In the genomic region with DNA sequence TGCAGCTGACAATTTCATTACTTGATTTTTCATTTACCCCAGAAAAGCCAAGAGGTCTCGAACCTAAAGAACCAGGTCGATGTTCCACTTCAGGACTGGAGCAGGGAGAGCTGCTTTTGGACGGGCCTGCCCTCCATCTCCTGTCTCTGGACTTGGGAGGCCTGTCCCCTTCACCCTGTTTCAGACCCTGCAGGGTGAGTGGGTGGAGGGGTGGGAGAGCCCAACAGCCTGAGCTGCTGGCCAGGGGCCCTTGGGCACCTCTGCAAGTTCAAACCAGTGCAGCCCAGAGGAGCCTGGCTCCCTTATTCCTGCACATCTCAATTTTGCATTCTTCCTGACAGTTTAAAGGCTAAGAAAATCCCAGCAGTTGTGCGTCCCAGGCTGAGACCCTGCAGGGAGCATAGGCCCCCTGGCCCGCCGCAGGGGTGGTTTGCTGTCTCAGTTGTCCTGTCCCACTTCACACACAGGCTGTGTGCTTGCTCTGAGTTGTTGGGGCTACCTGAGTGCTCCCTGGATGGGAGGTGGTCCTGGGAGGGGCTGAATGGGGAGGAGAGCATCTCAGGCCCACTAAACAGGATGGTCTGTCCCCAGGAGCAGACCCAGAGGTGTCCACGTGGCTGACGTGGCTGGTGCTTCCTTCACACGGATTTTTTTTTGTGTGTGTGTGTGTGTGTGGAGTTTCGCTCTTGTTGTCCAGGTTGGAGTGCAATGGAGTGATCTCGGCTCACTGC, we compare ENCODE assay signal across 20 cellular contexts.
"Had no signal": no experiment of that assay in that cellular context is flagged by ENCODE, and none has a peak within 500 bp of the region (broad histone marks: within the 10 kb centered on the region; RNA-seq: fewer than 3 reads in every experiment).

No MANE protein-coding gene starts in this region.

- H3K27ac Mint-ChIP-seq: activated CD8-positive, alpha-beta T cell treated with anti-CD3 and anti-CD28 coated beads, Interleukin-2, amount 10 ng/mL, durations not matched to agents 7 days and 5 days; activated naive CD4-positive, alpha-beta T cell treated with anti-CD3 and anti-CD28 coated beads, Interleukin-2, amount 10 ng/mL, durations not matched to agents 7 days and 5 days; activated T-helper 17 cell treated with anti-CD3 and anti-CD28 coated beads, Interleukin-2, amount 50 U/mL, for 72 hours; naive thymus-derived CD4-positive, alpha-beta T cell; stimulated activated memory B cell treated with anti-CD40 and anti-IgM and Interleukin-4, amounts not matched to agents 10 μg/mL and 1 μg/mL and 100 μg/mL, for 72 hours had no signal

- H3K27me3 ChIP-seq: ascending aorta, uterus had no signal

- H3K9me3 Mint-ChIP-seq: activated naive CD4-positive, alpha-beta T cell treated with anti-CD3 and anti-CD28 coated beads, Interleukin-2, amount 10 ng/mL, durations not matched to agents 7 days and 5 days; activated T-helper 17 cell treated with anti-CD3 and anti-CD28 coated beads, Interleukin-2, amount 50 U/mL, for 72 hours; stimulated activated memory B cell treated with anti-CD40 and anti-IgM and Interleukin-4, amounts not matched to agents 10 μg/mL and 1 μg/mL and 100 μg/mL, for 72 hours had no signal

- H3K36me3 ChIP-seq: ascending aorta, breast epithelium, gastroesophageal sphincter, heart right ventricle, uterus had no signal

- H3K9me3 ChIP-seq: ascending aorta, breast epithelium, gastroesophageal sphincter, heart right ventricle, mucosa of descending colon, SK-N-SH, uterus had no signal

- H3K4me1 Mint-ChIP-seq: activated naive CD4-positive, alpha-beta T cell treated with anti-CD3 and anti-CD28 coated beads, Interleukin-2, amount 10 ng/mL, durations not matched to agents 7 days and 5 days; activated T-helper 17 cell treated with anti-CD3 and anti-CD28 coated beads, Interleukin-2, amount 50 U/mL, for 72 hours; stimulated activated memory B cell treated with anti-CD40 and anti-IgM and Interleukin-4, amounts not matched to agents 10 μg/mL and 1 μg/mL and 100 μg/mL, for 72 hours had no signal

- H3K36me3 Mint-ChIP-seq: activated naive CD4-positive, alpha-beta T cell treated with anti-CD3 and anti-CD28 coated beads, Interleukin-2, amount 10 ng/mL, durations not matched to agents 7 days and 5 days; naive thymus-derived CD4-positive, alpha-beta T cell; stimulated activated memory B cell treated with anti-CD40 and anti-IgM and Interleukin-4, amounts not matched to agents 10 μg/mL and 1 μg/mL and 100 μg/mL, for 72 hours had no signal

- H3K27ac ChIP-seq: ascending aorta, breast epithelium, gastroesophageal sphincter, heart right ventricle, uterus, VCaP had no signal

- DNase-seq: activated CD4-positive, alpha-beta T cell treated with anti-CD3 and anti-CD28 coated beads for 1 hour; activated CD8-positive, alpha-beta T cell treated with anti-CD3 and anti-CD28 coated beads, Interleukin-2, amount 10 ng/mL, durations not matched to agents 7 days and 5 days; activated naive CD4-positive, alpha-beta T cell treated with anti-CD3 and anti-CD28 coated beads, Interleukin-2, amount 10 ng/mL, durations not matched to agents 7 days and 5 days; activated T-cell treated with anti-CD3 and anti-CD28 coated beads for 4 hours; erythroblast; heart right ventricle; left colon; mucosa of descending colon; SK-N-SH; stimulated activated CD4-positive, alpha-beta T cell treated with anti-CD3 and anti-CD28 coated beads, Interleukin-12 subunit alpha, Interleukin-12 subunit beta, amount 100 ng/mL, for 4 hours; T-helper 1 cell; T1000; uterus had no signal

- H3K4me3 ChIP-seq: ascending aorta, breast epithelium, gastroesophageal sphincter, heart right ventricle, mucosa of descending colon, uterus had no signal

- H3K9ac ChIP-seq: SK-N-SH had no signal

- ATAC-seq: activated CD8-positive, alpha-beta T cell treated with anti-CD3 and anti-CD28 coated beads, Interleukin-2, amount 10 ng/mL, durations not matched to agents 7 days and 5 days; activated T-helper 17 cell treated with anti-CD3 and anti-CD28 coated beads, Interleukin-2, amount 50 U/mL, for 72 hours; gastroesophageal sphincter; heart right ventricle; left colon; mucosa of descending colon; naive thymus-derived CD4-positive, alpha-beta T cell; stimulated activated memory B cell treated with anti-CD40 and anti-IgM and Interleukin-4, amounts not matched to agents 10 μg/mL and 1 μg/mL and 100 μg/mL, for 72 hours had no signal

- H3K27me3 Mint-ChIP-seq: activated naive CD4-positive, alpha-beta T cell treated with anti-CD3 and anti-CD28 coated beads, Interleukin-2, amount 10 ng/mL, durations not matched to agents 7 days and 5 days had no signal

- H3K4me1 ChIP-seq: ascending aorta, breast epithelium, uterus had no signal

- H3K4me3 Mint-ChIP-seq: activated CD8-positive, alpha-beta T cell treated with anti-CD3 and anti-CD28 coated beads, Interleukin-2, amount 10 ng/mL, durations not matched to agents 7 days and 5 days; activated naive CD4-positive, alpha-beta T cell treated with anti-CD3 and anti-CD28 coated beads, Interleukin-2, amount 10 ng/mL, durations not matched to agents 7 days and 5 days; activated T-helper 17 cell treated with anti-CD3 and anti-CD28 coated beads, Interleukin-2, amount 50 U/mL, for 72 hours; naive thymus-derived CD4-positive, alpha-beta T cell; stimulated activated memory B cell treated with anti-CD40 and anti-IgM and Interleukin-4, amounts not matched to agents 10 μg/mL and 1 μg/mL and 100 μg/mL, for 72 hours had no signal

- H3K4me2 ChIP-seq: SK-N-SH had no signal
